Comparison of ENCODE assay signal across 24 cellular contexts in the genomic region with DNA sequence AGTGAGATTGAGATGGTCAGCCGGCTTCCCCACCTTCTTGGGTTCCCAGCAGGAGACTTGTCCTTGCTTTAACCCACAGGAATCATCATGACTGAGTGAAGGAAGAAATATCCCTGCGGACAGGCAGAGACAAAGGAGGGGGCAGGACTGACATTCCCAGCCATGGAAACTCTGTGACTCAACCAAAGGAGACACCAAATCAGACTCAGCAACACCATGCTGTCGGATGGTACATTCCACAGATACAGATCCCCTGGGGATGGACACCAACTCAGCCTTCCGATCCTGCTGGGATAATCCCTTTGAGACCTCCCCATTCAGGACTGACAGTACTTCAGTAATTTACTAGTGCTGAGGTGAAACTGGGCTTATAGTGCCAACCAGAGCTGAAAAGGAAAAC.
DNase-seq lines count a peak whose midpoint lies in the region; ATAC-seq, FAIRE-seq and TF ChIP-seq lines count a peak whose summit lies in the region.
"Had no signal": no experiment of that assay in that cellular context is flagged by ENCODE, and none has a peak within 500 bp of the region (broad histone marks: within the 10 kb centered on the region; RNA-seq: fewer than 3 reads in every experiment).

No MANE protein-coding gene starts in this region.

- POLR2A ChIA-PET in A673 (lab: Charles Lee; ENCODE audit: low non-redundant PET) = no interaction called here
- POLR2A ChIA-PET in H1 (lab: Charles Lee; ENCODE audit: partially characterized antibody) = no interaction called here
- POLR2A ChIA-PET in HepG2 (lab: Yijun Ruan, JAX) = no interaction called here

- DNase-seq in A673 (ENCODE audit: low spot score) (peak; percentile 95), RCC 7860 (ENCODE audit: low spot score) (peak; percentile 17), H1 (ENCODE audit: low read depth in 1 of 2, low spot score in 2 of 2) (peak; percentile 64 to 87), mesendoderm (peak; percentile 100), HepG2 (ENCODE audit: low spot score) (no peak), amygdala (lab: John Stamatoyannopoulos, UW) (no peak), ascending aorta (ENCODE audit: low spot score in 2 of 2) (no peak)
- DNase-seq: amniotic stem cell; C1 segment of cervical spinal cord; cortex of kidney; DMS 273 treated with DMSO at 0.1 percent for 48 hours; head of caudate nucleus; MV-4-11; NCI-H2107; NCI-H526 treated with DMSO at 0.1 percent for 48 hours; pancreas; Peyer's patch; stimulated activated CD4-positive, alpha-beta T cell treated with anti-CD3 and anti-CD28 coated beads, Interleukin-12 subunit alpha, Interleukin-12 subunit beta, amount 100 ng/mL, for 4 hours; stimulated activated naive CD4-positive, alpha-beta T cell treated with Interleukin-2 at 50 U/mL for 16 hours; SW 1271 had no signal

- TF ChIP-seq RAD21 in H1 (IDR thresholded peaks at IDR 0.05 in 1 of 2, conservative IDR thresholded peaks at IDR 0.05 in 1 of 2; ENCODE audit: low read depth in 2 of 2, low read length in 2 of 2) = peak in 1 of 2 experiments; percentile 17; a peak in 1 of 4 replicates
- no peak for TF ChIP-seq RAD21 in HepG2 (CRISPR knock-in tag; IDR thresholded peaks at IDR 0.05)

- H3K27ac ChIP-seq in A673 (ENCODE audit: low read depth, low read length, poor library complexity, severe bottlenecking) (peak overlapping the region; percentile 71), H1 (ENCODE audit: low read depth, low read length) (peak overlapping the region; percentile 48; the same call in 1 of the 2 replicates), mesendoderm (ENCODE audit: low read depth, low read length) (peak overlapping the region; percentile 84), HepG2 (ENCODE audit: extremely low read length, insufficient read depth, low read length) (no peak overlapping the region), ascending aorta (no peak overlapping the region)
- H3K27ac ChIP-seq: pancreas, Peyer's patch had no signal

- no peak overlapping the region for H3K23ac ChIP-seq in H1 (ENCODE audit: insufficient read length)
- H3K23ac ChIP-seq in mesendoderm (ENCODE audit: low read length) = no peak overlapping the region

- no peaks in the 10 kb centered on the region; the same call in 1 of the 2 replicates for H3K23me2 ChIP-seq in H1 (ENCODE audit: low read depth, low read length)

- H2BK12ac ChIP-seq in H1 (ENCODE audit: low read depth, low read length) = no peak overlapping the region

- TF ChIP-seq EP300 in H1 (IDR thresholded peaks at IDR 0.05; ENCODE audit: borderline replicate concordance in 1 of 2, low read depth in 2 of 2, low read length in 2 of 2) (peak in 1 of 2 experiments; percentile 87; a peak in 1 of 3 replicates), HepG2 (IDR thresholded peaks at IDR 0.05; ENCODE audit: low read depth in 2 of 2, low read length in 2 of 2) (no peak), HepG2 (CRISPR knock-in tag; IDR thresholded peaks at IDR 0.05; ENCODE audit: borderline replicate concordance) (no peak)

- in situ Hi-C loops in HepG2 (cut with HindIII; ENCODE audit: extremely low pct_ligation_motif_present, low pct_unique_long_range_greater_than_20kb) = no loop called here

- H3K36me3 ChIP-seq in A673 (ENCODE audit: insufficient read depth, low read length, poor library complexity, severe bottlenecking) (no peaks in the 10 kb centered on the region), H1 (ENCODE audit: control insufficient read depth in 2 of 4, insufficient read depth in 4 of 4, low read length in 3 of 4) (peaks cover 0 to 4% (median 0%) of the 10 kb centered on the region in 4 experiments; a peak in 1 of 8 replicates), mesendoderm (ENCODE audit: control insufficient read depth, insufficient read depth, low read length) (no peaks in the 10 kb centered on the region), HepG2 (replicated peaks in 1 of 2; ENCODE audit: control insufficient read depth in 1 of 2, insufficient read depth in 2 of 2, low read length in 2 of 2) (no peaks in the 10 kb centered on the region), ascending aorta (no peaks in the 10 kb centered on the region)
- H3K36me3 ChIP-seq: pancreas, Peyer's patch had no signal

- 0 out of 2 replicates have a peak, but pooled peaks cover 2% of the 10 kb centered on the region for H3K79me1 ChIP-seq in H1 (ENCODE audit: low read depth, low read length)
- no peaks in the 10 kb centered on the region for H3K79me1 ChIP-seq in mesendoderm (ENCODE audit: low read length)

- FAIRE-seq in RCC 7860 (lab: Jason Lieb, UNC) (no peak), H1 (lab: Jason Lieb, UNC) (peak; percentile 100), HepG2 (lab: Jason Lieb, UNC) (no peak)
- FAIRE-seq: A204.1, GM19239 had no signal

- CTCF ChIA-PET in A673 (lab: Charles Lee) (no interaction called here), H1 (lab: Charles Lee; ENCODE audit: partially characterized antibody) (interaction anchor here (1.0 kb wide), 1 partner anchor 15 kb away, joined by 3 read pairs; no protein-coding TSS in a partner anchor), HepG2 (lab: Yijun Ruan, JAX; ENCODE audit: low intra/inter-chr PET ratio, low total read pairs) (no interaction called here)

- no peak overlapping the region for H2BK20ac ChIP-seq in H1 (ENCODE audit: low read length)

- H4K8ac ChIP-seq in H1 (ENCODE audit: extremely low read depth, insufficient read depth, low read length) (no peak overlapping the region), mesendoderm (ENCODE audit: low read depth, low read length) (no peak overlapping the region)

- H3K9ac ChIP-seq in H1 (replicated peaks in 1 of 4; ENCODE audit: extremely low read depth in 1 of 4, low read depth in 3 of 4, low read length in 3 of 4) = no peak overlapping the region
- H3K9ac ChIP-seq in mesendoderm (ENCODE audit: low read length) = no peak overlapping the region
- H3K9ac ChIP-seq in HepG2 (ENCODE audit: insufficient read depth, low read depth, low read length) = no peak overlapping the region

- no peak overlapping the region for H2AK5ac ChIP-seq in H1 (ENCODE audit: low read depth, low read length)
- no peak overlapping the region for H2AK5ac ChIP-seq in mesendoderm (ENCODE audit: low read length)

- H3K4me3 ChIP-seq in A673 (ENCODE audit: low read depth, low read length, poor library complexity, severe bottlenecking) (peak overlapping the region; percentile 29), H1 (ENCODE audit: extremely low read depth in 1 of 4, insufficient read depth in 2 of 4, low read depth in 3 of 4, low read length in 4 of 4) (peak overlapping the region in 1 of 4 experiments; percentile 40; a peak in 2 of 8 replicates), mesendoderm (ENCODE audit: low read length) (no peak overlapping the region), HepG2 (replicated peaks in 1 of 3; ENCODE audit: insufficient read depth in 1 of 3, low read depth in 2 of 3, low read length in 3 of 3) (no peak overlapping the region), ascending aorta (no peak overlapping the region)
- H3K4me3 ChIP-seq: pancreas, Peyer's patch had no signal

- WGBS in H1 (ENCODE audit: extremely low coverage in 1 of 2, insufficient coverage in 1 of 2, insufficient read length in 1 of 2, insufficient replicate concordance in 2 of 2, low coverage in 1 of 2, low lambda C conversion rate in 2 of 2, missing lambda C conversion rate in 1 of 2), 2 experiments = 29% methylated on average over 4 of the region's 4 CpGs; no CpG with 5 or more reads in 1 of the 2 experiments
- no CpG with 5 or more reads among the region's 4 CpGs for WGBS in mesendoderm (ENCODE audit: extremely low coverage, insufficient coverage, low lambda C conversion rate)
- 18% methylated on average over 4 of the region's 4 CpGs for whole genome bisulfite sequencing in HepG2 (ENCODE audit: low lambda C conversion rate)

- H3K4ac ChIP-seq in H1 (replicated peaks; ENCODE audit: insufficient read length, low read depth, low read length) (no peak overlapping the region), mesendoderm (ENCODE audit: low read depth, low read length) (no peak overlapping the region)

- no peak overlapping the region for H3K14ac ChIP-seq in H1 (ENCODE audit: insufficient read length)

- no peak overlapping the region for H4K91ac ChIP-seq in H1 (replicated peaks; ENCODE audit: insufficient read length, low read length)

- H3K4me1 ChIP-seq in A673 (ENCODE audit: insufficient read depth, low read length, poor library complexity, severe bottlenecking) (peaks cover 20% of the 10 kb centered on the region), H1 (replicated peaks in 1 of 4; ENCODE audit: control insufficient read depth in 3 of 4, insufficient read depth in 4 of 4, low read length in 3 of 4) (peaks cover 0 to 3% (median 2%) of the 10 kb centered on the region in 4 experiments; a peak in 3 of 7 replicates), mesendoderm (ENCODE audit: control insufficient read depth, low read depth, low read length) (no peaks in the 10 kb centered on the region), HepG2 (ENCODE audit: insufficient read depth, low read length) (no peaks in the 10 kb centered on the region), ascending aorta (no peaks in the 10 kb centered on the region)
- H3K4me1 ChIP-seq: pancreas, Peyer's patch had no signal

- peaks cover 4 to 59% of the 10 kb centered on the region in 2 experiments; a peak in 3 of 4 replicates for H3K79me2 ChIP-seq in H1 (ENCODE audit: control insufficient read depth in 1 of 2, insufficient read depth in 2 of 2, low read length in 2 of 2)
- no peaks in the 10 kb centered on the region for H3K79me2 ChIP-seq in mesendoderm (ENCODE audit: control insufficient read depth, insufficient read depth, low read length)
- H3K79me2 ChIP-seq in HepG2 (ENCODE audit: insufficient read depth, low read length) = no peaks in the 10 kb centered on the region

- intact Hi-C loops in A673 (cut with micrococcal nuclease; ENCODE audit: unreplicated experiment) = loop anchor here (1.0 kb wide), 1 partner anchor 114 kb away; no protein-coding TSS in a partner anchor
- intact Hi-C loops in HepG2 (cut with micrococcal nuclease; ENCODE audit: unreplicated experiment) = no loop called here
- intact Hi-C loops in ascending aorta (cut with DNase I) = no loop called here

- no peak for ATAC-seq in HepG2
- no peak for ATAC-seq in GM18519 (IDR thresholded peaks at IDR 0.05; ENCODE audit: low FRiP score, unreplicated experiment)
- ATAC-seq: activated T-helper 17 cell treated with anti-CD3 and anti-CD28 coated beads, Interleukin-2, amount 50 U/mL, for 72 hours; pancreas had no signal

- H3K56ac ChIP-seq in H1 (replicated peaks; ENCODE audit: insufficient read length, low read depth, low read length) (peak overlapping the region; percentile 33), mesendoderm (ENCODE audit: low read length) (no peak overlapping the region)

- BruUV-seq in A673 (replicated peaks; lab: Mats Ljungman, UMichigan) (no TSS peak), HepG2 (replicated peaks; lab: Mats Ljungman, UMichigan) (no TSS peak)

- TF ChIP-seq CTCF in A673 (conservative IDR thresholded peaks at IDR 0.05; ENCODE audit: low read depth, low read length) (no peak), H1 (IDR thresholded peaks at IDR 0.05; ENCODE audit: control extremely low read depth in 1 of 3, insufficient read depth in 1 of 3, low read depth in 1 of 3, low read length in 3 of 3) (no peak), HepG2 (CRISPR knock-in tag; IDR thresholded peaks at IDR 0.05) (no peak), ascending aorta (IDR thresholded peaks at IDR 0.05) (no peak)

- no peak overlapping the region for H2BK15ac ChIP-seq in H1 (ENCODE audit: low read length)
- H2BK15ac ChIP-seq in mesendoderm (replicated peaks; ENCODE audit: low read depth) = no peak overlapping the region

- H2AFZ ChIP-seq in H1 (ENCODE audit: low read length) (no peak overlapping the region), HepG2 (ENCODE audit: low read length) (no peak overlapping the region)

- H3K4me2 ChIP-seq in H1 (ENCODE audit: insufficient read depth in 1 of 2, low read depth in 2 of 2, low read length in 2 of 2) = peak overlapping the region; percentile 42 to 51
- no peak overlapping the region for H3K4me2 ChIP-seq in mesendoderm (ENCODE audit: low read length)
- no peak overlapping the region for H3K4me2 ChIP-seq in HepG2 (ENCODE audit: low read depth, low read length)

- H3K27me3 ChIP-seq in A673 (replicated peaks; ENCODE audit: insufficient read depth, low read depth, low read length, poor library complexity) (no peaks in the 10 kb centered on the region), H1 (replicated peaks in 1 of 4; ENCODE audit: control insufficient read depth in 3 of 4, extremely low read depth in 1 of 4, insufficient read depth in 3 of 4, low read length in 3 of 4) (no peaks in the 10 kb centered on the region), mesendoderm (ENCODE audit: insufficient read depth, low read length, poor library complexity) (no peaks in the 10 kb centered on the region), HepG2 (ENCODE audit: control insufficient read depth in 1 of 2, insufficient read depth in 2 of 2, low read length in 2 of 2) (no peaks in the 10 kb centered on the region), ascending aorta (no peaks in the 10 kb centered on the region)
- H3K27me3 ChIP-seq: pancreas, Peyer's patch had no signal

- no peak overlapping the region for H2BK120ac ChIP-seq in H1 (replicated peaks; ENCODE audit: low read depth, low read length)
- H2BK120ac ChIP-seq in mesendoderm (ENCODE audit: low read depth, low read length) = no peak overlapping the region

- H4K5ac ChIP-seq in H1 (ENCODE audit: insufficient read length, low read depth, low read length) (no peak overlapping the region), mesendoderm (ENCODE audit: low read length) (no peak overlapping the region)

- H2BK5ac ChIP-seq in H1 (ENCODE audit: low read depth, low read length) (no peak overlapping the region), mesendoderm (ENCODE audit: low read length) (no peak overlapping the region)

- H4K20me1 ChIP-seq in H1 (replicated peaks in 1 of 2; ENCODE audit: control insufficient read depth in 1 of 2, insufficient read depth in 2 of 2, low read length in 2 of 2) = peaks cover 0 to 1% of the 10 kb centered on the region in 2 experiments
- H4K20me1 ChIP-seq in HepG2 (ENCODE audit: insufficient read depth, low read length) = no peaks in the 10 kb centered on the region

- H3K18ac ChIP-seq in H1 (ENCODE audit: extremely low read depth, low read length) (peak overlapping the region; percentile 33; the same call in 1 of the 2 replicates), mesendoderm (ENCODE audit: low read length) (no peak overlapping the region)

- H3K9me3 ChIP-seq in A673 (ENCODE audit: low read depth, low read length, poor library complexity, severe bottlenecking) = no peaks in the 10 kb centered on the region
- peaks cover 11 to 16% of the 10 kb centered on the region in 2 experiments for H3K9me3 ChIP-seq in H1 (ENCODE audit: insufficient read depth in 2 of 2, low read depth in 1 of 2, low read length in 1 of 2)
- H3K9me3 ChIP-seq in HepG2 (ENCODE audit: low read length) = no peaks in the 10 kb centered on the region
- H3K9me3 ChIP-seq in ascending aorta = peaks cover 0 to 7% of the 10 kb centered on the region in 2 donors
- H3K9me3 ChIP-seq: pancreas, Peyer's patch had no signal

- TF ChIP-seq POLR2A in H1 (IDR thresholded peaks at IDR 0.05; ENCODE audit: control extremely low read depth in 1 of 2, low read depth in 2 of 2, low read length in 2 of 2) = no peak
- TF ChIP-seq POLR2A in HepG2 (IDR thresholded peaks at IDR 0.05; ENCODE audit: insufficient read depth in 1 of 2, low read depth in 2 of 2, low read length in 2 of 2) = no peak

Comparison
In these comparisons a context has a peak if more than half of its experiments do, and no peak if none do; other contexts are left out.
1. DNase-seq: peak in A673 (single experiment), RCC 7860 (single experiment), H1 (2 of 2) and mesendoderm (single experiment); none in HepG2 (single experiment), amygdala (0 of 56) and ascending aorta (0 of 2).
2. H3K27ac ChIP-seq: peak in A673 (single experiment), H1 (single experiment) and mesendoderm (single experiment); none in HepG2 (single experiment) and ascending aorta (0 of 2).
3. H3K4me2 ChIP-seq: peak in H1 (2 of 2); none in mesendoderm (single experiment) and HepG2 (single experiment).